1 cellular context compared by ENCODE assay signal in genomic region chr7:47783456-47784240, GRCh38.
TF ChIP-seq lines count a peak whose summit lies in the region.

No MANE protein-coding gene starts in this region.

TF ChIP-seq in HepG2, 621 proteins besides CTCF, POLR2A, EP300 and RAD21 (continued from another document and continues in another):
- TF ChIP-seq PRDM4 (CRISPR knock-in tag; IDR thresholded peaks at IDR 0.05; ENCODE audit: borderline replicate concordance), result no peak
- TF ChIP-seq CREM (IDR thresholded peaks at IDR 0.05), result peak; percentile 51
- TF ChIP-seq CREM (CRISPR knock-in tag; IDR thresholded peaks at IDR 0.05), result no peak
- TF ChIP-seq SALL1 (CRISPR knock-in tag; IDR thresholded peaks at IDR 0.05), result peak; percentile 73
- TF ChIP-seq RARA (CRISPR knock-in tag; IDR thresholded peaks at IDR 0.05), result peak; percentile 60
- TF ChIP-seq MXD3 (CRISPR knock-in tag; IDR thresholded peaks at IDR 0.05), result no peak
- TF ChIP-seq, protein P1, sequence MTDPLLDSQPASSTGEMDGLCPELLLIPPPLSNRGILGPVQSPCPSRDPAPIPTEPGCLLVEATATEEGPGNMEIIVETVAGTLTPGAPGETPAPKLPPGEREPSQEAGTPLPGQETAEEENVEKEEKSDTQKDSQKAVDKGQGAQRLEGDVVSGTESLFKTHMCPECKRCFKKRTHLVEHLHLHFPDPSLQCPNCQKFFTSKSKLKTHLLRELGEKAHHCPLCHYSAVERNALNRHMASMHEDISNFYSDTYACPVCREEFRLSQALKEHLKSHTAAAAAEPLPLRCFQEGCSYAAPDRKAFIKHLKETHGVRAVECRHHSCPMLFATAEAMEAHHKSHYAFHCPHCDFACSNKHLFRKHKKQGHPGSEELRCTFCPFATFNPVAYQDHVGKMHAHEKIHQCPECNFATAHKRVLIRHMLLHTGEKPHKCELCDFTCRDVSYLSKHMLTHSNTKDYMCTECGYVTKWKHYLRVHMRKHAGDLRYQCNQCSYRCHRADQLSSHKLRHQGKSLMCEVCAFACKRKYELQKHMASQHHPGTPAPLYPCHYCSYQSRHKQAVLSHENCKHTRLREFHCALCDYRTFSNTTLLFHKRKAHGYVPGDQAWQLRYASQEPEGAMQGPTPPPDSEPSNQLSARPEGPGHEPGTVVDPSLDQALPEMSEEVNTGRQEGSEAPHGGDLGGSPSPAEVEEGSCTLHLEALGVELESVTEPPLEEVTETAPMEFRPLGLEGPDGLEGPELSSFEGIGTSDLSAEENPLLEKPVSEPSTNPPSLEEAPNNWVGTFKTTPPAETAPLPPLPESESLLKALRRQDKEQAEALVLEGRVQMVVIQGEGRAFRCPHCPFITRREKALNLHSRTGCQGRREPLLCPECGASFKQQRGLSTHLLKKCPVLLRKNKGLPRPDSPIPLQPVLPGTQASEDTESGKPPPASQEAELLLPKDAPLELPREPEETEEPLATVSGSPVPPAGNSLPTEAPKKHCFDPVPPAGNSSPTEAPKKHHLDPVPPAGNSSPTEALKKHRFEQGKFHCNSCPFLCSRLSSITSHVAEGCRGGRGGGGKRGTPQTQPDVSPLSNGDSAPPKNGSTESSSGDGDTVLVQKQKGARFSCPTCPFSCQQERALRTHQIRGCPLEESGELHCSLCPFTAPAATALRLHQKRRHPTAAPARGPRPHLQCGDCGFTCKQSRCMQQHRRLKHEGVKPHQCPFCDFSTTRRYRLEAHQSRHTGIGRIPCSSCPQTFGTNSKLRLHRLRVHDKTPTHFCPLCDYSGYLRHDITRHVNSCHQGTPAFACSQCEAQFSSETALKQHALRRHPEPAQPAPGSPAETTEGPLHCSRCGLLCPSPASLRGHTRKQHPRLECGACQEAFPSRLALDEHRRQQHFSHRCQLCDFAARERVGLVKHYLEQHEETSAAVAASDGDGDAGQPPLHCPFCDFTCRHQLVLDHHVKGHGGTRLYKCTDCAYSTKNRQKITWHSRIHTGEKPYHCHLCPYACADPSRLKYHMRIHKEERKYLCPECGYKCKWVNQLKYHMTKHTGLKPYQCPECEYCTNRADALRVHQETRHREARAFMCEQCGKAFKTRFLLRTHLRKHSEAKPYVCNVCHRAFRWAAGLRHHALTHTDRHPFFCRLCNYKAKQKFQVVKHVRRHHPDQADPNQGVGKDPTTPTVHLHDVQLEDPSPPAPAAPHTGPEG (CRISPR knock-in tag; IDR thresholded peaks at IDR 0.05), result no peak
- TF ChIP-seq ZNF780A (CRISPR knock-in tag; IDR thresholded peaks at IDR 0.05), result no peak
- TF ChIP-seq ZNF577 (CRISPR knock-in tag; IDR thresholded peaks at IDR 0.05; ENCODE audit: borderline replicate concordance, low read depth), result no peak
- TF ChIP-seq MIXL1 (CRISPR knock-in tag; IDR thresholded peaks at IDR 0.05), result no peak
- TF ChIP-seq SOX13 (IDR thresholded peaks at IDR 0.05), result peak; percentile 49; the same call in 1 of the 2 replicates
- peak in 1 of 2 experiments; percentile 93; a peak in 2 of 4 replicates for TF ChIP-seq SOX13 (CRISPR knock-in tag; conservative IDR thresholded peaks at IDR 0.05 in 1 of 2, IDR thresholded peaks at IDR 0.05 in 1 of 2)
- TF ChIP-seq, protein P2, sequence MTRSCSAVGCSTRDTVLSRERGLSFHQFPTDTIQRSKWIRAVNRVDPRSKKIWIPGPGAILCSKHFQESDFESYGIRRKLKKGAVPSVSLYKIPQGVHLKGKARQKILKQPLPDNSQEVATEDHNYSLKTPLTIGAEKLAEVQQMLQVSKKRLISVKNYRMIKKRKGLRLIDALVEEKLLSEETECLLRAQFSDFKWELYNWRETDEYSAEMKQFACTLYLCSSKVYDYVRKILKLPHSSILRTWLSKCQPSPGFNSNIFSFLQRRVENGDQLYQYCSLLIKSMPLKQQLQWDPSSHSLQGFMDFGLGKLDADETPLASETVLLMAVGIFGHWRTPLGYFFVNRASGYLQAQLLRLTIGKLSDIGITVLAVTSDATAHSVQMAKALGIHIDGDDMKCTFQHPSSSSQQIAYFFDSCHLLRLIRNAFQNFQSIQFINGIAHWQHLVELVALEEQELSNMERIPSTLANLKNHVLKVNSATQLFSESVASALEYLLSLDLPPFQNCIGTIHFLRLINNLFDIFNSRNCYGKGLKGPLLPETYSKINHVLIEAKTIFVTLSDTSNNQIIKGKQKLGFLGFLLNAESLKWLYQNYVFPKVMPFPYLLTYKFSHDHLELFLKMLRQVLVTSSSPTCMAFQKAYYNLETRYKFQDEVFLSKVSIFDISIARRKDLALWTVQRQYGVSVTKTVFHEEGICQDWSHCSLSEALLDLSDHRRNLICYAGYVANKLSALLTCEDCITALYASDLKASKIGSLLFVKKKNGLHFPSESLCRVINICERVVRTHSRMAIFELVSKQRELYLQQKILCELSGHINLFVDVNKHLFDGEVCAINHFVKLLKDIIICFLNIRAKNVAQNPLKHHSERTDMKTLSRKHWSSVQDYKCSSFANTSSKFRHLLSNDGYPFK (CRISPR knock-in tag; IDR thresholded peaks at IDR 0.05; ENCODE audit: borderline replicate concordance), result no peak
- no peak for TF ChIP-seq RFX5 (IDR thresholded peaks at IDR 0.05; ENCODE audit: low read depth, low read length)
- TF ChIP-seq PITX1 (CRISPR knock-in tag; IDR thresholded peaks at IDR 0.05), result 0 out of 2 replicates have a peak, but pooled peaks have one; percentile 17
- no peak for TF ChIP-seq ZNF589 (CRISPR knock-in tag; conservative IDR thresholded peaks at IDR 0.05)
- no peak for TF ChIP-seq PRDM10 (CRISPR knock-in tag; IDR thresholded peaks at IDR 0.05; ENCODE audit: low read depth)
- TF ChIP-seq HNF4A (CRISPR knock-in tag; IDR thresholded peaks at IDR 0.05), result peak; percentile 80
- TF ChIP-seq GATAD2A (CRISPR knock-in tag; IDR thresholded peaks at IDR 0.05), result peak; percentile 56; the same call in 1 of the 2 replicates
- TF ChIP-seq PPARG (CRISPR knock-in tag; conservative IDR thresholded peaks at IDR 0.05), result 0 out of 2 replicates have a peak, but pooled peaks have one; percentile 29
- TF ChIP-seq TBP (CRISPR knock-in tag; IDR thresholded peaks at IDR 0.05), result no peak
- TF ChIP-seq, protein P3, sequence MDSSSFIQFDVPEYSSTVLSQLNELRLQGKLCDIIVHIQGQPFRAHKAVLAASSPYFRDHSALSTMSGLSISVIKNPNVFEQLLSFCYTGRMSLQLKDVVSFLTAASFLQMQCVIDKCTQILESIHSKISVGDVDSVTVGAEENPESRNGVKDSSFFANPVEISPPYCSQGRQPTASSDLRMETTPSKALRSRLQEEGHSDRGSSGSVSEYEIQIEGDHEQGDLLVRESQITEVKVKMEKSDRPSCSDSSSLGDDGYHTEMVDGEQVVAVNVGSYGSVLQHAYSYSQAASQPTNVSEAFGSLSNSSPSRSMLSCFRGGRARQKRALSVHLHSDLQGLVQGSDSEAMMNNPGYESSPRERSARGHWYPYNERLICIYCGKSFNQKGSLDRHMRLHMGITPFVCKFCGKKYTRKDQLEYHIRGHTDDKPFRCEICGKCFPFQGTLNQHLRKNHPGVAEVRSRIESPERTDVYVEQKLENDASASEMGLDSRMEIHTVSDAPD (CRISPR knock-in tag; IDR thresholded peaks at IDR 0.05), result no peak
- no peak for TF ChIP-seq ZFY (CRISPR knock-in tag; IDR thresholded peaks at IDR 0.05)
- TF ChIP-seq FOXP4 (CRISPR knock-in tag; IDR thresholded peaks at IDR 0.05), result peak; percentile 63
- TF ChIP-seq ZFP1 (CRISPR knock-in tag; IDR thresholded peaks at IDR 0.05), result no peak
- no peak for TF ChIP-seq ZNF776 (CRISPR knock-in tag; IDR thresholded peaks at IDR 0.05)
- TF ChIP-seq FOXA3 (CRISPR knock-in tag; IDR thresholded peaks at IDR 0.05), result peak; percentile 59
- TF ChIP-seq SOX5 (CRISPR knock-in tag; IDR thresholded peaks at IDR 0.05; ENCODE audit: borderline replicate concordance), result peak; percentile 75; the same call in 1 of the 2 replicates
- TF ChIP-seq, protein P4, sequence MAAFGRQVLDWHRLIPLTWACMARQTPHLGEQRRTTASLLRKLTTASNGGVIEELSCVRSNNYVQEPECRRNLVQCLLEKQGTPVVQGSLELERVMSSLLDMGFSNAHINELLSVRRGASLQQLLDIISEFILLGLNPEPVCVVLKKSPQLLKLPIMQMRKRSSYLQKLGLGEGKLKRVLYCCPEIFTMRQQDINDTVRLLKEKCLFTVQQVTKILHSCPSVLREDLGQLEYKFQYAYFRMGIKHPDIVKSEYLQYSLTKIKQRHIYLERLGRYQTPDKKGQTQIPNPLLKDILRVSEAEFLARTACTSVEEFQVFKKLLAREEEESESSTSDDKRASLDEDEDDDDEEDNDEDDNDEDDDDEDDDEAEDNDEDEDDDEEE (CRISPR knock-in tag; IDR thresholded peaks at IDR 0.05), result no peak
- TF ChIP-seq ZNF180 (CRISPR knock-in tag; IDR thresholded peaks at IDR 0.05; ENCODE audit: borderline replicate concordance, low read depth), result no peak
- no peak for TF ChIP-seq ZIK1 (CRISPR knock-in tag; IDR thresholded peaks at IDR 0.05; ENCODE audit: borderline replicate concordance, low read depth)
- TF ChIP-seq FOXO1 (CRISPR knock-in tag; IDR thresholded peaks at IDR 0.05), result peak; percentile 31; the same call in 1 of the 2 replicates
- TF ChIP-seq NR2F2 (IDR thresholded peaks at IDR 0.05; ENCODE audit: borderline replicate concordance, low read depth), result peak; percentile 74
- TF ChIP-seq HOXA5 (CRISPR knock-in tag; IDR thresholded peaks at IDR 0.05), result no peak
- TF ChIP-seq ZNF20 (CRISPR knock-in tag; IDR thresholded peaks at IDR 0.05), result no peak
- TF ChIP-seq, protein P5, sequence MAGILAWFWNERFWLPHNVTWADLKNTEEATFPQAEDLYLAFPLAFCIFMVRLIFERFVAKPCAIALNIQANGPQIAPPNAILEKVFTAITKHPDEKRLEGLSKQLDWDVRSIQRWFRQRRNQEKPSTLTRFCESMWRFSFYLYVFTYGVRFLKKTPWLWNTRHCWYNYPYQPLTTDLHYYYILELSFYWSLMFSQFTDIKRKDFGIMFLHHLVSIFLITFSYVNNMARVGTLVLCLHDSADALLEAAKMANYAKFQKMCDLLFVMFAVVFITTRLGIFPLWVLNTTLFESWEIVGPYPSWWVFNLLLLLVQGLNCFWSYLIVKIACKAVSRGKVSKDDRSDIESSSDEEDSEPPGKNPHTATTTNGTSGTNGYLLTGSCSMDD (CRISPR knock-in tag; IDR thresholded peaks at IDR 0.05), result no peak
- no peak for TF ChIP-seq ZNF749 (CRISPR knock-in tag; IDR thresholded peaks at IDR 0.05; ENCODE audit: borderline replicate concordance)
- 0 out of 2 replicates have a peak, but pooled peaks have one; percentile 24 for TF ChIP-seq SIX4 (CRISPR knock-in tag; IDR thresholded peaks at IDR 0.05)
- TF ChIP-seq JUN (CRISPR knock-in tag; IDR thresholded peaks at IDR 0.05), result no peak
- no peak for TF ChIP-seq HOXA7 (CRISPR knock-in tag; IDR thresholded peaks at IDR 0.05)
- TF ChIP-seq GZF1 (CRISPR knock-in tag; IDR thresholded peaks at IDR 0.05), result no peak
- TF ChIP-seq ZNF550 (CRISPR knock-in tag; IDR thresholded peaks at IDR 0.05; ENCODE audit: borderline replicate concordance), result no peak
- no peak for TF ChIP-seq SP140L (CRISPR knock-in tag; IDR thresholded peaks at IDR 0.05; ENCODE audit: borderline replicate concordance)
- no peak for TF ChIP-seq ZNF616 (CRISPR knock-in tag; IDR thresholded peaks at IDR 0.05; ENCODE audit: low read depth)
